21 cellular contexts compared by ENCODE assay signal in the genomic region with DNA sequence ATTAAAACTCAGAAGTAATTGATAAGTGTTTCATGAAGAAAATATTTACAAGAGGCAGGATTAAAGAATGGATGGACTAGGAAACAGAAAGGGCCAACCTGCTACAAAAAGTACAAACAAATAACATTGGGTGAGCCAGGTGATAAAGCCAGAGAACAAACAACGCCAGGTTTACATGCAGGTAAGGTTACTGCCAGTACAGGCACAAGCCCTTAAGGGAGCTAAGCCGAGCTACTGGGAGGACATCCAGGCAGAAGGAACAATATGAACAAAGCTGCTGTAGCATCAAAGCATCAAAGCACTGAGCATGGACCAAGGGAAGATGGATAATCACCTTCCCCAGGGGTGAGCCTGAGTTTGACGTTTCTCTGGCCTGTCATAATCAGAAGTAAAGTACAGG.
"Had no signal": no experiment of that assay in that cellular context is flagged by ENCODE, and none has a peak within 500 bp of the region (broad histone marks: within the 10 kb centered on the region; RNA-seq: fewer than 3 reads in every experiment).

No MANE protein-coding gene starts in this region.

- H3K4me3 ChIP-seq: breast epithelium, esophagus squamous epithelium, lower lobe of right lung, right lobe of liver, spleen, transverse colon had no signal

- H3K27me3 Mint-ChIP-seq: activated CD4-positive, alpha-beta memory T cell treated with anti-CD3 and anti-CD28 coated beads, Interleukin-2, amount 10 ng/mL, durations not matched to agents 7 days and 5 days; activated CD4-positive, alpha-beta T cell treated with anti-CD3 and anti-CD28 coated beads for 36 hours; activated naive CD8-positive, alpha-beta T cell treated with anti-CD3 and anti-CD28 coated beads, Interleukin-2, amount 10 ng/mL, durations not matched to agents 7 days and 5 days; progenitor cell of endocrine pancreas; stimulated activated naive B cell treated with anti-CD40 and anti-IgM and Interleukin-4, amounts not matched to agents 10 μg/mL and 1 μg/mL and 100 μg/mL, for 72 hours had no signal

- H3K4me1 Mint-ChIP-seq: activated CD4-positive, alpha-beta memory T cell treated with anti-CD3 and anti-CD28 coated beads, Interleukin-2, amount 10 ng/mL, durations not matched to agents 7 days and 5 days; activated CD4-positive, alpha-beta T cell treated with anti-CD3 and anti-CD28 coated beads for 36 hours; activated naive CD8-positive, alpha-beta T cell treated with anti-CD3 and anti-CD28 coated beads, Interleukin-2, amount 10 ng/mL, durations not matched to agents 7 days and 5 days; immature natural killer cell; naive thymus-derived CD8-positive, alpha-beta T cell; stimulated activated naive B cell treated with anti-CD40 and anti-IgM and Interleukin-4, amounts not matched to agents 10 μg/mL and 1 μg/mL and 100 μg/mL, for 72 hours had no signal

- DNase-seq: activated CD4-positive, alpha-beta memory T cell treated with anti-CD3 and anti-CD28 coated beads, Interleukin-2, amount 10 ng/mL, durations not matched to agents 7 days and 5 days; activated CD4-positive, alpha-beta T cell treated with anti-CD3 and anti-CD28 coated beads for 36 hours; activated naive CD8-positive, alpha-beta T cell treated with anti-CD3 and anti-CD28 coated beads, Interleukin-2, amount 10 ng/mL, durations not matched to agents 7 days and 5 days; aorta; esophagus squamous epithelium; foreskin fibroblast; immature natural killer cell; lower lobe of right lung; midbrain; naive thymus-derived CD8-positive, alpha-beta T cell; occipital lobe; right lobe of liver; spleen; stimulated activated CD4-positive, alpha-beta T cell treated with anti-CD3 and anti-CD28 coated beads, Interleukin-1b, Interleukin-23, amount 100 ng/mL, for 48 hours; stimulated activated naive B cell treated with anti-CD40 and anti-IgM and Interleukin-4, amounts not matched to agents 10 μg/mL and 1 μg/mL and 100 μg/mL, for 72 hours; substantia nigra; T1000; transverse colon; WERI-Rb-1 had no signal

- H3K36me3 ChIP-seq: breast epithelium, esophagus squamous epithelium, lower lobe of right lung, right lobe of liver, spleen, transverse colon, WERI-Rb-1 had no signal

- ATAC-seq: activated CD4-positive, alpha-beta T cell treated with anti-CD3 and anti-CD28 coated beads for 36 hours; lower lobe of right lung; naive thymus-derived CD8-positive, alpha-beta T cell; right lobe of liver; stimulated activated naive B cell treated with anti-CD40 and anti-IgM and Interleukin-4, amounts not matched to agents 10 μg/mL and 1 μg/mL and 100 μg/mL, for 72 hours had no signal

- H3K27ac ChIP-seq: breast epithelium, esophagus squamous epithelium, lower lobe of right lung, right lobe of liver, spleen, transverse colon, WERI-Rb-1 had no signal

- H3K9me3 Mint-ChIP-seq: activated naive CD8-positive, alpha-beta T cell treated with anti-CD3 and anti-CD28 coated beads, Interleukin-2, amount 10 ng/mL, durations not matched to agents 7 days and 5 days; stimulated activated naive B cell treated with anti-CD40 and anti-IgM and Interleukin-4, amounts not matched to agents 10 μg/mL and 1 μg/mL and 100 μg/mL, for 72 hours had no signal

- H3K4me1 ChIP-seq: right lobe of liver, spleen had no signal

- H3K27me3 ChIP-seq: breast epithelium, right lobe of liver, spleen, transverse colon had no signal

- H3K27ac Mint-ChIP-seq: activated CD4-positive, alpha-beta memory T cell treated with anti-CD3 and anti-CD28 coated beads, Interleukin-2, amount 10 ng/mL, durations not matched to agents 7 days and 5 days; activated CD4-positive, alpha-beta T cell treated with anti-CD3 and anti-CD28 coated beads for 36 hours; activated naive CD8-positive, alpha-beta T cell treated with anti-CD3 and anti-CD28 coated beads, Interleukin-2, amount 10 ng/mL, durations not matched to agents 7 days and 5 days; immature natural killer cell; naive thymus-derived CD8-positive, alpha-beta T cell; progenitor cell of endocrine pancreas; stimulated activated naive B cell treated with anti-CD40 and anti-IgM and Interleukin-4, amounts not matched to agents 10 μg/mL and 1 μg/mL and 100 μg/mL, for 72 hours had no signal

- H3K9me3 ChIP-seq: breast epithelium, esophagus squamous epithelium, lower lobe of right lung, right lobe of liver, spleen, transverse colon had no signal

- H3K4me3 Mint-ChIP-seq: activated CD4-positive, alpha-beta memory T cell treated with anti-CD3 and anti-CD28 coated beads, Interleukin-2, amount 10 ng/mL, durations not matched to agents 7 days and 5 days; activated CD4-positive, alpha-beta T cell treated with anti-CD3 and anti-CD28 coated beads for 36 hours; activated naive CD8-positive, alpha-beta T cell treated with anti-CD3 and anti-CD28 coated beads, Interleukin-2, amount 10 ng/mL, durations not matched to agents 7 days and 5 days; immature natural killer cell; naive thymus-derived CD8-positive, alpha-beta T cell; stimulated activated naive B cell treated with anti-CD40 and anti-IgM and Interleukin-4, amounts not matched to agents 10 μg/mL and 1 μg/mL and 100 μg/mL, for 72 hours had no signal

- H3K36me3 Mint-ChIP-seq: activated naive CD8-positive, alpha-beta T cell treated with anti-CD3 and anti-CD28 coated beads, Interleukin-2, amount 10 ng/mL, durations not matched to agents 7 days and 5 days; naive thymus-derived CD8-positive, alpha-beta T cell; stimulated activated naive B cell treated with anti-CD40 and anti-IgM and Interleukin-4, amounts not matched to agents 10 μg/mL and 1 μg/mL and 100 μg/mL, for 72 hours had no signal
